9 cellular contexts compared by ENCODE assay signal in the genomic region with DNA sequence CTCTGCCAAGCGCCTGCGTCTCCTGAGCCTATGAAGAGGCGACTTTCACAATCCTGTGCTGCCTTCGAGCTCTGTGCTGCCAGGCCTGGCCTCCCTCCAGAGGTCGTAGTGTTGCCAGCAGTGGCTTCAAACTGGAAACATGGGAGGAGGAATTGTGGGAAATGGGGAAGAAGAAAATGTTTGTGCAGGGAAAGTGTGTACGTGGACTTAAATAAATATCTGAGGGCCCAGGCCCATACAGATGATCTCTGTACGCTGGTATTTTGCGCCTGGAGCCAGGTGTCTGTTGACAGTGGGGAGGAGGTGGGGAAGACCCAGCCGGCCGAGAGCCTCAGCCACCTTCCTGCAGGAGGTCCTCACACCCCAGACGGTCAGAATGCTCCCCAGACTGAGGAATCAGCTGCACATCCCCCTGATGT. TPM values are rescaled to one million over a fixed set of nuclear protein-coding genes. Genes with fewer than 3 reads are reported as not detected.
DNase-seq lines count a peak whose midpoint lies in the region; ATAC-seq and TF ChIP-seq lines count a peak whose summit lies in the region.
"Had no signal": no experiment of that assay in that cellular context is flagged by ENCODE, and none has a peak within 500 bp of the region (broad histone marks: within the 10 kb centered on the region; RNA-seq: fewer than 3 reads in every experiment).

No MANE protein-coding gene starts in this region.

- H4K20me1 ChIP-seq in PC-3 (ENCODE audit: low read length): no peaks in the 10 kb centered on the region

- no peak overlapping the region for H3K4me3 ChIP-seq in PC-3 (ENCODE audit: low read length)
- peak overlapping the region; percentile 18 to 32 for H3K4me3 ChIP-seq in uterus
- H3K4me3 ChIP-seq: cardiac muscle cell had no signal

- POLR2A ChIA-PET in PC-3 (lab: Charles Lee; ENCODE audit: unreplicated experiment): no interaction called here

- H3K4me1 ChIP-seq in PC-3 (ENCODE audit: insufficient read depth, low read length) (peaks cover 60% of the 10 kb centered on the region), uterus (peaks cover 9 to 48% of the 10 kb centered on the region in 2 donors)

- peak in 13 of 14 donors; percentile 34 to 86 (median 77) for DNase-seq in C1 segment of cervical spinal cord (lab: John Stamatoyannopoulos, UW)
- DNase-seq in PC-3: no peak
- no peak for DNase-seq in effector memory CD8-positive, alpha-beta T cell
- peak; percentile 75 for DNase-seq in myocyte (ENCODE audit: low read depth)
- peak; percentile 93 to 94 for DNase-seq in uterus
- DNase-seq in NCI-H524 treated with DMSO at 0.1 percent for 48 hours (lab: John Stamatoyannopoulos, UW): no peak
- DNase-seq in SIG-M5 (lab: John Stamatoyannopoulos, UW): no peak
- no peak for DNase-seq in NCI-H82 (lab: John Stamatoyannopoulos, UW)

- no peaks in the 10 kb centered on the region for H3K79me2 ChIP-seq in PC-3 (ENCODE audit: low read length)

- intact Hi-C loops in PC-3 (cut with micrococcal nuclease) (no loop called here), uterus (cut with DNase I; ENCODE audit: low total_unique reads) (no loop called here)

- H3F3A ChIP-seq in PC-3 (ENCODE audit: low read length, unreplicated experiment): no peaks in the 10 kb centered on the region

- H3K4me1 Mint-ChIP-seq in effector memory CD8-positive, alpha-beta T cell (ENCODE audit: low read depth in 2 of 2): peaks cover 67 to 79% of the 10 kb centered on the region in 2 donors

- no peak for ATAC-seq in PC-3
- no peak for ATAC-seq in effector memory CD8-positive, alpha-beta T cell (replicated peaks)

- no peak for TF ChIP-seq POLR2A in uterus (IDR thresholded peaks at IDR 0.05)

- no peaks in the 10 kb centered on the region for H3K9me2 ChIP-seq in PC-3 (replicated peaks; ENCODE audit: low read length)

- H3K36me3 Mint-ChIP-seq in effector memory CD8-positive, alpha-beta T cell (ENCODE audit: insufficient read depth): peaks cover 41% of the 10 kb centered on the region

- H3K36me3 ChIP-seq in PC-3 (ENCODE audit: low read depth, low read length): peaks cover 12% of the 10 kb centered on the region
- H3K36me3 ChIP-seq in uterus: no peaks in the 10 kb centered on the region
- H3K36me3 ChIP-seq: cardiac muscle cell had no signal

- H2AFZ ChIP-seq in PC-3 (ENCODE audit: low read length): no peak overlapping the region

- no TSS peak for BruUV-seq in PC-3 (replicated peaks; lab: Mats Ljungman, UMichigan)

- peak overlapping the region; percentile 67 to 81 for H3K4me3 Mint-ChIP-seq in effector memory CD8-positive, alpha-beta T cell

- H3K9me3 Mint-ChIP-seq in effector memory CD8-positive, alpha-beta T cell: no peaks in the 10 kb centered on the region

- H3K9ac ChIP-seq in PC-3 (ENCODE audit: low read length): peak overlapping the region; percentile 55

- no peak for TF ChIP-seq CTCF in PC-3 (conservative IDR thresholded peaks at IDR 0.05; ENCODE audit: low read depth, low read length)
- no peak for TF ChIP-seq CTCF in uterus (IDR thresholded peaks at IDR 0.05)

- H3K4me2 ChIP-seq in PC-3 (ENCODE audit: low read length): peak overlapping the region; percentile 76; the same call in 1 of the 2 replicates

- peak overlapping the region; percentile 94 to 99 for H3K27ac Mint-ChIP-seq in effector memory CD8-positive, alpha-beta T cell

- peak overlapping the region; percentile 95 for H3K27ac ChIP-seq in PC-3 (ENCODE audit: low read length)
- peak overlapping the region; percentile 99 to 100 for H3K27ac ChIP-seq in uterus

- CTCF ChIA-PET in PC-3 (lab: Charles Lee): no interaction called here

- H3K27me3 ChIP-seq in PC-3 (ENCODE audit: low read length) (no peaks in the 10 kb centered on the region), uterus (no peaks in the 10 kb centered on the region)
- H3K27me3 ChIP-seq: cardiac muscle cell had no signal

- H3K9me3 ChIP-seq in PC-3 (ENCODE audit: low read length) (no peaks in the 10 kb centered on the region), uterus (no peaks in the 10 kb centered on the region)

- H3K27me3 Mint-ChIP-seq in effector memory CD8-positive, alpha-beta T cell: no peaks in the 10 kb centered on the region

RNA-seq across cellular contexts. Expression of gene ZBTB38, which starts 44.6 kb away (rescaled TPM):
- 17.0 and 19.6 TPM in 2 replicates for total RNA-seq in PC-3 (2014; rRNA removed)
- 103 and 108 TPM in 2 replicates for total RNA-seq in myocyte
- polyA plus RNA-seq in myocyte (2012): 21.9 TPM
- total RNA-seq in uterus: 100 to 1,000 TPM; 125 to 183 (median 149) TPM

Comparison
In these comparisons a context has a peak if more than half of its experiments do, and no peak if none do; other contexts are left out.
1. DNase-seq: peak in C1 segment of cervical spinal cord (13 of 14), myocyte (single experiment) and uterus (2 of 2); none in PC-3 (single experiment), effector memory CD8-positive, alpha-beta T cell (0 of 3), NCI-H524 treated with DMSO at 0.1 percent for 48 hours (single experiment), SIG-M5 (single experiment) and NCI-H82 (single experiment).